ENCODE assay signal across 8 cellular contexts in genomic region chr19:50633359-50633758, GRCh38. TPM values are rescaled to one million over a fixed set of nuclear protein-coding genes. Genes with fewer than 3 reads are reported as not detected.
"Had no signal": no experiment of that assay in that cellular context is flagged by ENCODE, and none has a peak within 500 bp of the region (broad histone marks: within the 10 kb centered on the region; RNA-seq: fewer than 3 reads in every experiment).

No MANE protein-coding gene starts in this region.

- H3K9ac ChIP-seq: KMS-11 had no signal

- ATAC-seq: HepG2 had no signal

- H3K4me2 ChIP-seq: KMS-11 had no signal

- FAIRE-seq: HepG2 had no signal

- DNase-seq: IMR-90, KBM-7, KG1 had no signal

- H3K27ac ChIP-seq: HL-60, KMS-11 had no signal

RNA-seq across cellular contexts. Expression of gene SYT3, which starts 6.3 kb away (rescaled TPM):
- total RNA-seq: HepG2, HT-29, IMR-90 had no signal
- polyA plus RNA-seq: HepG2, IgD-negative memory B cell had no signal

RNA-seq across cellular contexts. Expression of gene C19orf81, which starts 15.9 kb away (rescaled TPM):
- total RNA-seq: HepG2, HT-29, IMR-90 had no signal
- polyA plus RNA-seq: HepG2 had no signal
